1 cellular context compared by ENCODE assay signal in genomic region chr4:90727938-90728337, GRCh38.
TF ChIP-seq lines count a peak whose summit lies in the region.

No MANE protein-coding gene starts in this region.

TF ChIP-seq in GM23338, 12 proteins besides CTCF, POLR2A, EP300 and RAD21 (continued from another document):
- TF ChIP-seq, protein P1, sequence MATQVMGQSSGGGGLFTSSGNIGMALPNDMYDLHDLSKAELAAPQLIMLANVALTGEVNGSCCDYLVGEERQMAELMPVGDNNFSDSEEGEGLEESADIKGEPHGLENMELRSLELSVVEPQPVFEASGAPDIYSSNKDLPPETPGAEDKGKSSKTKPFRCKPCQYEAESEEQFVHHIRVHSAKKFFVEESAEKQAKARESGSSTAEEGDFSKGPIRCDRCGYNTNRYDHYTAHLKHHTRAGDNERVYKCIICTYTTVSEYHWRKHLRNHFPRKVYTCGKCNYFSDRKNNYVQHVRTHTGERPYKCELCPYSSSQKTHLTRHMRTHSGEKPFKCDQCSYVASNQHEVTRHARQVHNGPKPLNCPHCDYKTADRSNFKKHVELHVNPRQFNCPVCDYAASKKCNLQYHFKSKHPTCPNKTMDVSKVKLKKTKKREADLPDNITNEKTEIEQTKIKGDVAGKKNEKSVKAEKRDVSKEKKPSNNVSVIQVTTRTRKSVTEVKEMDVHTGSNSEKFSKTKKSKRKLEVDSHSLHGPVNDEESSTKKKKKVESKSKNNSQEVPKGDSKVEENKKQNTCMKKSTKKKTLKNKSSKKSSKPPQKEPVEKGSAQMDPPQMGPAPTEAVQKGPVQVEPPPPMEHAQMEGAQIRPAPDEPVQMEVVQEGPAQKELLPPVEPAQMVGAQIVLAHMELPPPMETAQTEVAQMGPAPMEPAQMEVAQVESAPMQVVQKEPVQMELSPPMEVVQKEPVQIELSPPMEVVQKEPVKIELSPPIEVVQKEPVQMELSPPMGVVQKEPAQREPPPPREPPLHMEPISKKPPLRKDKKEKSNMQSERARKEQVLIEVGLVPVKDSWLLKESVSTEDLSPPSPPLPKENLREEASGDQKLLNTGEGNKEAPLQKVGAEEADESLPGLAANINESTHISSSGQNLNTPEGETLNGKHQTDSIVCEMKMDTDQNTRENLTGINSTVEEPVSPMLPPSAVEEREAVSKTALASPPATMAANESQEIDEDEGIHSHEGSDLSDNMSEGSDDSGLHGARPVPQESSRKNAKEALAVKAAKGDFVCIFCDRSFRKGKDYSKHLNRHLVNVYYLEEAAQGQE (IDR thresholded peaks at IDR 0.05; ENCODE audit: unreplicated experiment): no peak
- TF ChIP-seq ETS1 (IDR thresholded peaks at IDR 0.05) (no peak), ZNF331 (CRISPR knock-in tag; IDR thresholded peaks at IDR 0.05; ENCODE audit: low read depth) (no peak; the same call in 1 of the 2 replicates)
TF ChIP-seq in GM23338: peak in this region for 3.
